ENCODE assay signal across 20 cellular contexts in the genomic region with DNA sequence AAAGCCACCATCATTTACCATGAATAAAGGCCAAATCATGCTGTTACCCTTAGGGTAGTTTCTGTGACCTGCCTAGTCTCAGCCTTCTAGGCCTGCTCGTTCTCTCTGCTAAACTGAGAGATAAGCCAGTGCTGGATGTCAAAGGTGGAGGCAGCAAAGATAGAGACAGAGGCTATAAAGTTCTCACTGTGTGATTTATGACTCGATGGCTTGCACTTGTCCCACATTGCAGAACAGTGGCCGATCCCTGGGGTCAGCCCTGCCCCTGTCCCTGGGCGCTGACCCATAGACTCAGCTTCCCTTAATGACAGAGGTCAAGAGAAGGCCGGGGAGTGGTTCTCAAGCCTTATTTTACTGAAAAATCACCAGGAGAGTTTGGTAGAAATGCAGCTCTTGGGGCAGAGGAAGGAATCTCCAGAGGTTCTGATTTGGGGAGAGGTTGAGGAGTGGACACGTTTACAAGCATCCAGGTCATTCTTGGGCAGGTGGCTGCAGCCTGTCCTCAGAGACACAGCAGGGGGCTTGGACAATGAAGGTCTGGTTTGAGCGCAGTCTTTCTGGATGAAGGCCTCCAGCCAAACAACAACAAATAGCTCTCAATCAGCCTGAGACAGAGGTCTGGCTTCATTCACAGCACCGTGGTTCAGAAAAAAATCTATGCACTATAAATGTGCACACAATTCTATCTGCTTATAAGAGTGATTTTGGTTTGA.
DNase-seq lines count a peak whose midpoint lies in the region; ATAC-seq, FAIRE-seq and TF ChIP-seq lines count a peak whose summit lies in the region.
"Had no signal": no experiment of that assay in that cellular context is flagged by ENCODE, and none has a peak within 500 bp of the region (broad histone marks: within the 10 kb centered on the region; RNA-seq: fewer than 3 reads in every experiment).

No MANE protein-coding gene starts in this region.

- H3K4me3 ChIP-seq in A549 = no peak overlapping the region
- H3K4me3 ChIP-seq in PC-3 (ENCODE audit: low read length) = no peak overlapping the region
- no peak overlapping the region for H3K4me3 ChIP-seq in parathyroid adenoma (ENCODE audit: low read depth, low read length)
- H3K4me3 ChIP-seq in SK-N-SH (ENCODE audit: low read depth in 2 of 2, low read length in 1 of 2) = no peak overlapping the region
- no peak overlapping the region for H3K4me3 ChIP-seq in testis
- H3K4me3 ChIP-seq: GM23338 had no signal

- peaks cover 35% of the 10 kb centered on the region for H3K4me1 ChIP-seq in A549
- peaks cover 41% of the 10 kb centered on the region for H3K4me1 ChIP-seq in PC-3 (ENCODE audit: insufficient read depth, low read length)
- peaks cover 11% of the 10 kb centered on the region for H3K4me1 ChIP-seq in parathyroid adenoma
- peaks cover 0 to 4% of the 10 kb centered on the region in 2 experiments; a peak in 1 of 4 replicates for H3K4me1 ChIP-seq in SK-N-SH (ENCODE audit: control insufficient read depth in 1 of 2, insufficient read depth in 2 of 2, low read depth in 1 of 2, low read length in 1 of 2)
- no peaks in the 10 kb centered on the region for H3K4me1 ChIP-seq in testis
- peaks cover 21% of the 10 kb centered on the region for H3K4me1 ChIP-seq in foreskin keratinocyte

- no peak for DNase-seq in A549 (ENCODE audit: low read depth in 1 of 2, low spot score in 1 of 2)
- no peak for DNase-seq in PC-3
- peak; percentile 73 for DNase-seq in islet precursor cell
- DNase-seq in DMS 273 treated with DMSO at 0.1 percent for 48 hours (lab: John Stamatoyannopoulos, UW) = no peak
- no peak for DNase-seq in SK-N-SH
- DNase-seq in testis = no peak
- no peak for DNase-seq in foreskin keratinocyte
- DNase-seq: Calu3; KBM-7; NCI-H1092; NCI-H1694; NCI-H2107; NCI-H69; NK-92 treated with Interleukin-12 subunit alpha and Interleukin-12 subunit beta, amount 100 ng/mL, for 24 hours had no signal

- H3K36me3 ChIP-seq in PC-3 (ENCODE audit: low read depth, low read length) (no peaks in the 10 kb centered on the region), parathyroid adenoma (ENCODE audit: control insufficient read depth, insufficient read depth, low read length) (no peaks in the 10 kb centered on the region), SK-N-SH (replicated peaks in 1 of 2; ENCODE audit: control insufficient read depth in 1 of 2, insufficient read depth in 2 of 2, low read length in 1 of 2) (no peaks in the 10 kb centered on the region), testis (ENCODE audit: low read depth, missing control alignments) (no peaks in the 10 kb centered on the region)

- no peaks in the 10 kb centered on the region for H3K9me3 ChIP-seq in A549
- H3K9me3 ChIP-seq in PC-3 (ENCODE audit: low read length) = no peaks in the 10 kb centered on the region
- H3K9me3 ChIP-seq in parathyroid adenoma (ENCODE audit: control insufficient read depth, low read length) = no peaks in the 10 kb centered on the region
- H3K9me3 ChIP-seq in SK-N-SH = no peaks in the 10 kb centered on the region
- H3K9me3 ChIP-seq in testis = no peaks in the 10 kb centered on the region

- 92% methylated on average over 8 of the region's 8 CpGs for WGBS in A549 (ENCODE audit: missing lambda C conversion rate)
- 46% methylated on average over 6 of the region's 8 CpGs for WGBS in SK-N-SH (ENCODE audit: low lambda C conversion rate)
- 77 to 83% methylated on average over 8 of the region's 8 CpGs for WGBS in testis, 2 donors

- TF ChIP-seq CTCF in A549 (IDR thresholded peaks at IDR 0.05) (no peak), PC-3 (conservative IDR thresholded peaks at IDR 0.05; ENCODE audit: low read depth, low read length) (no peak), parathyroid adenoma (IDR thresholded peaks at IDR 0.05) (no peak), SK-N-SH (IDR thresholded peaks at IDR 0.05) (no peak), testis (IDR thresholded peaks at IDR 0.05) (no peak), foreskin keratinocyte (conservative IDR thresholded peaks at IDR 0.05) (no peak)

- H3K4me2 ChIP-seq in A549 = no peak overlapping the region
- H3K4me2 ChIP-seq in PC-3 (ENCODE audit: low read length) = no peak overlapping the region
- H3K4me2 ChIP-seq in parathyroid adenoma (ENCODE audit: low read length) = no peak overlapping the region
- no peak overlapping the region for H3K4me2 ChIP-seq in SK-N-SH
- H3K4me2 ChIP-seq: GM23338 had no signal

- no peak for FAIRE-seq in A549 (lab: Jason Lieb, UNC)
- FAIRE-seq: G401.6, GM12892, HTR-8/SVneo had no signal

- no peaks in the 10 kb centered on the region for H3K27me3 ChIP-seq in PC-3 (ENCODE audit: low read length)
- H3K27me3 ChIP-seq in parathyroid adenoma (ENCODE audit: control insufficient read depth, insufficient read depth, low read length) = no peaks in the 10 kb centered on the region
- no peaks in the 10 kb centered on the region; the same call in 1 of the 2 replicates for H3K27me3 ChIP-seq in SK-N-SH (ENCODE audit: insufficient read depth)
- H3K27me3 ChIP-seq in testis = no peaks in the 10 kb centered on the region
- H3K27me3 ChIP-seq in foreskin keratinocyte = no peaks in the 10 kb centered on the region

- TF ChIP-seq RAD21 in A549 (conservative IDR thresholded peaks at IDR 0.05 in 1 of 2, IDR thresholded peaks at IDR 0.05 in 1 of 2) (no peak), SK-N-SH (IDR thresholded peaks at IDR 0.05; ENCODE audit: low read length) (no peak)

- H4K20me1 ChIP-seq in PC-3 (ENCODE audit: low read length) (no peaks in the 10 kb centered on the region), SK-N-SH (ENCODE audit: insufficient read depth) (no peaks in the 10 kb centered on the region)

- CTCF ChIA-PET in A549 (lab: Yijun Ruan, JAX) (interaction anchor here (1.2 kb wide), 1 partner anchor 30 kb away, joined by 3 read pairs; no protein-coding TSS in a partner anchor), PC-3 (lab: Charles Lee) (no interaction called here), SK-N-SH (lab: Yijun Ruan, JAX) (no interaction called here)

- no TSS peak for BruUV-seq in PC-3 (replicated peaks; lab: Mats Ljungman, UMichigan)

- no peak for TF ChIP-seq POLR2A in A549 (IDR thresholded peaks at IDR 0.05; ENCODE audit: low read length)
- no peak for TF ChIP-seq POLR2A in testis (IDR thresholded peaks at IDR 0.05)

- no peaks in the 10 kb centered on the region for H3K9me2 ChIP-seq in PC-3 (replicated peaks; ENCODE audit: low read length)
- H3K9me2 ChIP-seq in SK-N-SH = no peaks in the 10 kb centered on the region

- H2AFZ ChIP-seq in PC-3 (ENCODE audit: low read length) = no peak overlapping the region
- H2AFZ ChIP-seq in parathyroid adenoma = peak overlapping the region; percentile 12
- H2AFZ ChIP-seq in SK-N-SH (ENCODE audit: low read depth) = no peak overlapping the region
- H2AFZ ChIP-seq: GM23338 had no signal

- no peak overlapping the region for H3K9ac ChIP-seq in PC-3 (ENCODE audit: low read length)
- H3K9ac ChIP-seq in parathyroid adenoma = no peak overlapping the region
- no peak overlapping the region for H3K9ac ChIP-seq in SK-N-SH

- H3K27ac ChIP-seq in A549 (peak overlapping the region; percentile 74 to 87), PC-3 (ENCODE audit: low read length) (peak overlapping the region; percentile 86), parathyroid adenoma (no peak overlapping the region), SK-N-SH (ENCODE audit: low read depth in 2 of 2, low read length in 1 of 2) (no peak overlapping the region), testis (no peak overlapping the region), foreskin keratinocyte (no peak overlapping the region)
- H3K27ac ChIP-seq: C4-2B had no signal

- intact Hi-C loops in PC-3 (cut with micrococcal nuclease) (no loop called here), testis (cut with DNase I; ENCODE audit: low total_unique reads) (no loop called here)

- H3F3A ChIP-seq in PC-3 (ENCODE audit: low read length, unreplicated experiment) (no peaks in the 10 kb centered on the region), SK-N-SH (replicated peaks; ENCODE audit: insufficient read depth) (no peaks in the 10 kb centered on the region)

- POLR2A ChIA-PET in A549 (lab: Yijun Ruan, JAX) (no interaction called here), PC-3 (lab: Charles Lee; ENCODE audit: unreplicated experiment) (no interaction called here), SK-N-SH (lab: Yijun Ruan, JAX) (no interaction called here)

- H3K79me2 ChIP-seq in PC-3 (ENCODE audit: low read length) (no peaks in the 10 kb centered on the region), parathyroid adenoma (no peaks in the 10 kb centered on the region), SK-N-SH (ENCODE audit: insufficient read depth) (no peaks in the 10 kb centered on the region)

- TF ChIP-seq EP300 in A549 (IDR thresholded peaks at IDR 0.05) (no peak), SK-N-SH (IDR thresholded peaks at IDR 0.05; ENCODE audit: borderline replicate concordance in 1 of 2, low read depth in 1 of 2, low read length in 1 of 2) (no peak)

- ATAC-seq in A549 (no peak), PC-3 (no peak), foreskin keratinocyte (no peak)
- ATAC-seq: GM23338 had no signal

TF ChIP-seq in A549, 52 proteins besides CTCF, POLR2A, EP300 and RAD21 (continues in another document):
- TF ChIP-seq HOXB5 (CRISPR knock-in tag; IDR thresholded peaks at IDR 0.05) (no peak), CBX8 (IDR thresholded peaks at IDR 0.05) (no peak), HOXB13 (CRISPR knock-in tag; IDR thresholded peaks at IDR 0.05; ENCODE audit: low read depth) (no peak), PHF8 (IDR thresholded peaks at IDR 0.05; ENCODE audit: borderline replicate concordance, low read depth) (no peak), EHMT2 (IDR thresholded peaks at IDR 0.05; ENCODE audit: low read depth) (no peak), CHD4 (IDR thresholded peaks at IDR 0.05; ENCODE audit: borderline replicate concordance) (no peak), FOSL2 (IDR thresholded peaks at IDR 0.05) (no peak), FOSL2 (CRISPR knock-in tag; IDR thresholded peaks at IDR 0.05) (no peak), RARB (CRISPR knock-in tag; IDR thresholded peaks at IDR 0.05) (no peak), HEYL (CRISPR knock-in tag; IDR thresholded peaks at IDR 0.05) (no peak), CHD2 (IDR thresholded peaks at IDR 0.05; ENCODE audit: low read length, partially characterized antibody) (no peak)

TF ChIP-seq in SK-N-SH, 30 proteins besides CTCF, POLR2A, EP300 and RAD21 (continues in another document):
- no peak for TF ChIP-seq FOXJ3 (CRISPR knock-in tag; IDR thresholded peaks at IDR 0.05)
- no peak for TF ChIP-seq MXI1 (IDR thresholded peaks at IDR 0.05; ENCODE audit: low read depth, low read length)
- no peak for TF ChIP-seq TCF12 (IDR thresholded peaks at IDR 0.05)
- no peak for TF ChIP-seq YY1 (IDR thresholded peaks at IDR 0.05; ENCODE audit: low read depth)
- TF ChIP-seq, protein P1, sequence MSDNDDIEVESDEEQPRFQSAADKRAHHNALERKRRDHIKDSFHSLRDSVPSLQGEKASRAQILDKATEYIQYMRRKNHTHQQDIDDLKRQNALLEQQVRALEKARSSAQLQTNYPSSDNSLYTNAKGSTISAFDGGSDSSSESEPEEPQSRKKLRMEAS (IDR thresholded peaks at IDR 0.05; ENCODE audit: low read depth) = no peak

Comparison
In these comparisons a context has a peak if more than half of its experiments do, and no peak if none do; other contexts are left out.
1. H3K27ac ChIP-seq: peak in A549 (2 of 2) and PC-3 (single experiment); none in parathyroid adenoma (single experiment), SK-N-SH (0 of 2), testis (0 of 2) and foreskin keratinocyte (single experiment).